ENCODE assay signal across 2 cellular contexts in the genomic region with DNA sequence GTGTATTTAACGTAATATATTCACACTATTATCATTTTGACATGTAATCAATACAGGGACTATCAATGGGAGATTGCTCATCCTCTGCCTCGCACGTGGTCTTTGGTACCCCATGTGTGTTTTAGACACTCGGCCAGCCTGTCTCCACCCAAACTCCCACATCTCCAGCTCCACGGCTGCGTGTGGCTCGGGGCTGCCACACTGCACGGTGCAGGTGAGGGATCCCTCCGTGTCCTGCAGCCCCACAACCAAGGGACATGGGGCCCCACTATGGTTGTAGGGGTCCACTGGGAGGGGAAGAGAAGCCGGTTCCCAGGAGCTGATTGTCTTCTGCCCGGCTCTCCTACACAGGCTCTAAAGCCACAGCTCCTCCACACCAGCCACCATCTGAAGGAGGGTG.
A peak's percentile ranks its signal among the peaks of the same experiment; 100 is the strongest.
TF ChIP-seq lines count a peak whose summit lies in the region.

No MANE protein-coding gene starts in this region.

TF ChIP-seq in HepG2, 621 proteins besides CTCF, POLR2A, EP300 and RAD21:
- TF ChIP-seq MNT (IDR thresholded peaks at IDR 0.05) (peak; percentile 47; the same call in 1 of the 2 replicates), MED13 (CRISPR knock-in tag; IDR thresholded peaks at IDR 0.05) (no peak), ZNF670 (CRISPR knock-in tag; IDR thresholded peaks at IDR 0.05; ENCODE audit: borderline replicate concordance) (no peak), GABPA (IDR thresholded peaks at IDR 0.05; ENCODE audit: low read depth, low read length) (no peak), GABPA (CRISPR knock-in tag; IDR thresholded peaks at IDR 0.05; ENCODE audit: low read depth) (no peak)
- TF ChIP-seq, protein P1, sequence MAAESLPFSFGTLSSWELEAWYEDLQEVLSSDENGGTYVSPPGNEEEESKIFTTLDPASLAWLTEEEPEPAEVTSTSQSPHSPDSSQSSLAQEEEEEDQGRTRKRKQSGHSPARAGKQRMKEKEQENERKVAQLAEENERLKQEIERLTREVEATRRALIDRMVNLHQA (CRISPR knock-in tag; IDR thresholded peaks at IDR 0.05) = no peak
- TF ChIP-seq, protein P2, sequence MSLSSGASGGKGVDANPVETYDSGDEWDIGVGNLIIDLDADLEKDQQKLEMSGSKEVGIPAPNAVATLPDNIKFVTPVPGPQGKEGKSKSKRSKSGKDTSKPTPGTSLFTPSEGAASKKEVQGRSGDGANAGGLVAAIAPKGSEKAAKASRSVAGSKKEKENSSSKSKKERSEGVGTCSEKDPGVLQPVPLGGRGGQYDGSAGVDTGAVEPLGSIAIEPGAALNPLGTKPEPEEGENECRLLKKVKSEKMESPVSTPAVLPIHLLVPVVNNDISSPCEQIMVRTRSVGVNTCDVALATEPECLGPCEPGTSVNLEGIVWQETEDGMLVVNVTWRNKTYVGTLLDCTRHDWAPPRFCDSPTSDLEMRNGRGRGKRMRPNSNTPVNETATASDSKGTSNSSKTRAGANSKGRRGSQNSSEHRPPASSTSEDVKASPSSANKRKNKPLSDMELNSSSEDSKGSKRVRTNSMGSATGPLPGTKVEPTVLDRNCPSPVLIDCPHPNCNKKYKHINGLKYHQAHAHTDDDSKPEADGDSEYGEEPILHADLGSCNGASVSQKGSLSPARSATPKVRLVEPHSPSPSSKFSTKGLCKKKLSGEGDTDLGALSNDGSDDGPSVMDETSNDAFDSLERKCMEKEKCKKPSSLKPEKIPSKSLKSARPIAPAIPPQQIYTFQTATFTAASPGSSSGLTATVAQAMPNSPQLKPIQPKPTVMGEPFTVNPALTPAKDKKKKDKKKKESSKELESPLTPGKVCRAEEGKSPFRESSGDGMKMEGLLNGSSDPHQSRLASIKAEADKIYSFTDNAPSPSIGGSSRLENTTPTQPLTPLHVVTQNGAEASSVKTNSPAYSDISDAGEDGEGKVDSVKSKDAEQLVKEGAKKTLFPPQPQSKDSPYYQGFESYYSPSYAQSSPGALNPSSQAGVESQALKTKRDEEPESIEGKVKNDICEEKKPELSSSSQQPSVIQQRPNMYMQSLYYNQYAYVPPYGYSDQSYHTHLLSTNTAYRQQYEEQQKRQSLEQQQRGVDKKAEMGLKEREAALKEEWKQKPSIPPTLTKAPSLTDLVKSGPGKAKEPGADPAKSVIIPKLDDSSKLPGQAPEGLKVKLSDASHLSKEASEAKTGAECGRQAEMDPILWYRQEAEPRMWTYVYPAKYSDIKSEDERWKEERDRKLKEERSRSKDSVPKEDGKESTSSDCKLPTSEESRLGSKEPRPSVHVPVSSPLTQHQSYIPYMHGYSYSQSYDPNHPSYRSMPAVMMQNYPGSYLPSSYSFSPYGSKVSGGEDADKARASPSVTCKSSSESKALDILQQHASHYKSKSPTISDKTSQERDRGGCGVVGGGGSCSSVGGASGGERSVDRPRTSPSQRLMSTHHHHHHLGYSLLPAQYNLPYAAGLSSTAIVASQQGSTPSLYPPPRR (CRISPR knock-in tag; IDR thresholded peaks at IDR 0.05; ENCODE audit: borderline replicate concordance) = no peak
- TF ChIP-seq, protein P3, sequence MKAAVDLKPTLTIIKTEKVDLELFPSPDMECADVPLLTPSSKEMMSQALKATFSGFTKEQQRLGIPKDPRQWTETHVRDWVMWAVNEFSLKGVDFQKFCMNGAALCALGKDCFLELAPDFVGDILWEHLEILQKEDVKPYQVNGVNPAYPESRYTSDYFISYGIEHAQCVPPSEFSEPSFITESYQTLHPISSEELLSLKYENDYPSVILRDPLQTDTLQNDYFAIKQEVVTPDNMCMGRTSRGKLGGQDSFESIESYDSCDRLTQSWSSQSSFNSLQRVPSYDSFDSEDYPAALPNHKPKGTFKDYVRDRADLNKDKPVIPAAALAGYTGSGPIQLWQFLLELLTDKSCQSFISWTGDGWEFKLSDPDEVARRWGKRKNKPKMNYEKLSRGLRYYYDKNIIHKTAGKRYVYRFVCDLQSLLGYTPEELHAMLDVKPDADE (CRISPR knock-in tag; IDR thresholded peaks at IDR 0.05) = no peak

TF ChIP-seq in H1, 55 proteins besides CTCF, POLR2A, EP300 and RAD21:
- TF ChIP-seq KDM5A (IDR thresholded peaks at IDR 0.05; ENCODE audit: low read length) (no peak), RBBP5 (IDR thresholded peaks at IDR 0.05; ENCODE audit: borderline replicate concordance, low read depth, low read length) (no peak), SIN3A (conservative IDR thresholded peaks at IDR 0.05 in 1 of 2, IDR thresholded peaks at IDR 0.05 in 1 of 2; ENCODE audit: low read depth in 1 of 2, low read length in 2 of 2) (no peak), CBX8 (IDR thresholded peaks at IDR 0.05; ENCODE audit: borderline replicate concordance, low read depth, low read length) (no peak), ASH2L (IDR thresholded peaks at IDR 0.05; ENCODE audit: low read length) (no peak), CHD7 (IDR thresholded peaks at IDR 0.05; ENCODE audit: insufficient replicate concordance, low read length) (no peak), CHD2 (IDR thresholded peaks at IDR 0.05; ENCODE audit: low read length) (no peak), SUZ12 (IDR thresholded peaks at IDR 0.05; ENCODE audit: low read length) (no peak), ATF3 (IDR thresholded peaks at IDR 0.05; ENCODE audit: insufficient read depth, low read depth, low read length) (no peak), SIRT6 (IDR thresholded peaks at IDR 0.05; ENCODE audit: low read length) (no peak), NANOG (IDR thresholded peaks at IDR 0.05; ENCODE audit: insufficient read depth, low read depth, low read length, poor library complexity, severe bottlenecking) (no peak), CREB1 (IDR thresholded peaks at IDR 0.05) (no peak), TEAD4 (IDR thresholded peaks at IDR 0.05; ENCODE audit: low read depth, low read length) (no peak), JUN (IDR thresholded peaks at IDR 0.05; ENCODE audit: low read depth, low read length) (no peak), SP2 (IDR thresholded peaks at IDR 0.05; ENCODE audit: low read length) (no peak), YY1 (IDR thresholded peaks at IDR 0.05; ENCODE audit: low read depth, low read length) (no peak), SIX5 (IDR thresholded peaks at IDR 0.05; ENCODE audit: low read depth, low read length) (no peak), GTF2F1 (IDR thresholded peaks at IDR 0.05; ENCODE audit: borderline replicate concordance, low read depth, low read length) (no peak)
- TF ChIP-seq, protein P4, sequence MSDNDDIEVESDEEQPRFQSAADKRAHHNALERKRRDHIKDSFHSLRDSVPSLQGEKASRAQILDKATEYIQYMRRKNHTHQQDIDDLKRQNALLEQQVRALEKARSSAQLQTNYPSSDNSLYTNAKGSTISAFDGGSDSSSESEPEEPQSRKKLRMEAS (IDR thresholded peaks at IDR 0.05) = no peak
TF ChIP-seq in H1: peak in this region for 0.
